8 cellular contexts compared by ENCODE assay signal in genomic region chr18:63367241-63367953, GRCh38. TPM values are rescaled to one million over a fixed set of nuclear protein-coding genes. Genes with fewer than 3 reads are reported as not detected.
A peak's percentile ranks its signal among the peaks of the same experiment; 100 is the strongest.
DNase-seq lines count a peak whose midpoint lies in the region; ATAC-seq lines count a peak whose summit lies in the region.

No MANE protein-coding gene starts in this region.

- CTCF ChIA-PET in activated CD4-positive, alpha-beta T cell treated with anti-CD3 and anti-CD28 coated beads, Interleukin-2, amount 10 ng/mL, durations not matched to agents 7 days and 5 days (lab: Charles Lee), result interaction anchor here (0.5 to 1.3 kb wide), 3 partner anchors 12 to 49 kb away, joined by 3 to 5 read pairs (median 4); no protein-coding TSS in a partner anchor

- H3K27ac ChIP-seq in BLaER1 treated with 17β-estradiol and CSF1 and Interleukin-3, amounts not matched to agents 10 nM and 100 nM, result peak overlapping the region; percentile 85 to 94 (median 90)

- H3K36me3 ChIP-seq in BLaER1 treated with 17β-estradiol and CSF1 and Interleukin-3, amounts not matched to agents 10 nM and 100 nM, result peaks cover 1 to 11% (median 4%) of the 10 kb centered on the region in 11 experiments; a peak in 21 of 22 replicates

- H3K9me3 ChIP-seq in BLaER1 treated with 17β-estradiol and CSF1 and Interleukin-3, amounts not matched to agents 10 nM and 100 nM (replicated peaks in 1 of 11), result peaks cover 4 to 13% (median 10%) of the 10 kb centered on the region in 11 experiments; a peak in 18 of 22 replicates

- peak overlapping the region; percentile 86 to 95 (median 91) for H3K9ac ChIP-seq in BLaER1 treated with 17β-estradiol and CSF1 and Interleukin-3, amounts not matched to agents 10 nM and 100 nM

- no peaks in the 10 kb centered on the region for H3K27me3 Mint-ChIP-seq in activated CD4-positive, alpha-beta T cell treated with anti-CD3 and anti-CD28 coated beads, Interleukin-2, amount 10 ng/mL, durations not matched to agents 7 days and 5 days

- peak overlapping the region; percentile 93 for H3K4me3 Mint-ChIP-seq in activated CD4-positive, alpha-beta T cell treated with anti-CD3 and anti-CD28 coated beads, Interleukin-2, amount 10 ng/mL, durations not matched to agents 7 days and 5 days

- H3K4me1 Mint-ChIP-seq in activated CD4-positive, alpha-beta T cell treated with anti-CD3 and anti-CD28 coated beads, Interleukin-2, amount 10 ng/mL, durations not matched to agents 7 days and 5 days, result peaks cover 46% of the 10 kb centered on the region

- no peaks in the 10 kb centered on the region; a peak in 1 of 22 replicates for H3K27me3 ChIP-seq in BLaER1 treated with 17β-estradiol and CSF1 and Interleukin-3, amounts not matched to agents 10 nM and 100 nM

- H4K20me1 ChIP-seq in BLaER1 treated with 17β-estradiol and CSF1 and Interleukin-3, amounts not matched to agents 10 nM and 100 nM, result peaks cover 8 to 33% (median 23%) of the 10 kb centered on the region in 11 experiments; a peak in 14 of 22 replicates

- peaks cover 25 to 35% (median 32%) of the 10 kb centered on the region in 10 experiments for H3K4me1 ChIP-seq in BLaER1 treated with 17β-estradiol and CSF1 and Interleukin-3, amounts not matched to agents 10 nM and 100 nM

- H3K27ac Mint-ChIP-seq in activated CD4-positive, alpha-beta T cell treated with anti-CD3 and anti-CD28 coated beads, Interleukin-2, amount 10 ng/mL, durations not matched to agents 7 days and 5 days, result peak overlapping the region; percentile 88

- ATAC-seq in GM19324 (IDR thresholded peaks at IDR 0.05; ENCODE audit: low FRiP score, unreplicated experiment), result peak; percentile 96
- ATAC-seq in HG03460 (IDR thresholded peaks at IDR 0.05; ENCODE audit: unreplicated experiment), result peak; percentile 85

- DNase-seq in NCI-H524 treated with DMSO at 0.1 percent for 48 hours (lab: John Stamatoyannopoulos, UW) (peak; percentile 87), dedifferentiated amniotic fluid mesenchymal stem cell (ENCODE audit: extremely low spot score) (peak; percentile 99), left kidney (ENCODE audit: low read depth, low spot score) (peak; percentile 99)
- DNase-seq in activated CD4-positive, alpha-beta T cell treated with anti-CD3 and anti-CD28 coated beads, Interleukin-2, amount 10 ng/mL, durations not matched to agents 7 days and 5 days, result peak; percentile 84
- DNase-seq in stimulated activated CD4-positive, alpha-beta T cell treated with anti-CD3 and anti-CD28 coated beads, Interleukin-2, amount 100 ng/mL, for 24 hours, result peak; percentile 86 to 87

- peaks cover 33% of the 10 kb centered on the region for H3K36me3 Mint-ChIP-seq in activated CD4-positive, alpha-beta T cell treated with anti-CD3 and anti-CD28 coated beads, Interleukin-2, amount 10 ng/mL, durations not matched to agents 7 days and 5 days (ENCODE audit: low read depth)

- H3K4me2 ChIP-seq in BLaER1 treated with 17β-estradiol and CSF1 and Interleukin-3, amounts not matched to agents 10 nM and 100 nM, result peak overlapping the region; percentile 82 to 98 (median 96)

- POLR2A ChIA-PET in activated CD4-positive, alpha-beta T cell treated with anti-CD3 and anti-CD28 coated beads, Interleukin-2, amount 10 ng/mL, durations not matched to agents 7 days and 5 days (lab: Charles Lee), result no interaction called here

- peaks cover 12% of the 10 kb centered on the region for H3K9me3 Mint-ChIP-seq in activated CD4-positive, alpha-beta T cell treated with anti-CD3 and anti-CD28 coated beads, Interleukin-2, amount 10 ng/mL, durations not matched to agents 7 days and 5 days

- peak overlapping the region; percentile 84 to 99 (median 96) for H3K4me3 ChIP-seq in BLaER1 treated with 17β-estradiol and CSF1 and Interleukin-3, amounts not matched to agents 10 nM and 100 nM

RNA-seq across cellular contexts. Expression of gene KDSR, which starts 0.4 kb away (rescaled TPM):
- total RNA-seq in activated CD4-positive, alpha-beta T cell treated with anti-CD3 and anti-CD28 coated beads, Interleukin-2, amount 10 ng/mL, durations not matched to agents 7 days and 5 days, result 10 to 100 TPM; 56.1 to 56.6 TPM

RNA-seq across cellular contexts. Expression of gene BCL2, which starts 47.8 kb away (rescaled TPM):
- total RNA-seq in activated CD4-positive, alpha-beta T cell treated with anti-CD3 and anti-CD28 coated beads, Interleukin-2, amount 10 ng/mL, durations not matched to agents 7 days and 5 days, result 100 to 1,000 TPM; 113 to 119 TPM

RNA-seq across cellular contexts. Expression of gene VPS4B, which starts 54.9 kb away (rescaled TPM):
- total RNA-seq in activated CD4-positive, alpha-beta T cell treated with anti-CD3 and anti-CD28 coated beads, Interleukin-2, amount 10 ng/mL, durations not matched to agents 7 days and 5 days, result 10 to 100 TPM; 69.9 to 84.7 TPM

Comparison
In these comparisons a context has a peak if more than half of its experiments do, and no peak if none do; other contexts are left out.
1. Peak in every context shown above with its lines: DNase-seq, ATAC-seq, H3K4me3 ChIP-seq and H3K27ac ChIP-seq.